ENCODE assay signal across 8 cellular contexts in the genomic region with DNA sequence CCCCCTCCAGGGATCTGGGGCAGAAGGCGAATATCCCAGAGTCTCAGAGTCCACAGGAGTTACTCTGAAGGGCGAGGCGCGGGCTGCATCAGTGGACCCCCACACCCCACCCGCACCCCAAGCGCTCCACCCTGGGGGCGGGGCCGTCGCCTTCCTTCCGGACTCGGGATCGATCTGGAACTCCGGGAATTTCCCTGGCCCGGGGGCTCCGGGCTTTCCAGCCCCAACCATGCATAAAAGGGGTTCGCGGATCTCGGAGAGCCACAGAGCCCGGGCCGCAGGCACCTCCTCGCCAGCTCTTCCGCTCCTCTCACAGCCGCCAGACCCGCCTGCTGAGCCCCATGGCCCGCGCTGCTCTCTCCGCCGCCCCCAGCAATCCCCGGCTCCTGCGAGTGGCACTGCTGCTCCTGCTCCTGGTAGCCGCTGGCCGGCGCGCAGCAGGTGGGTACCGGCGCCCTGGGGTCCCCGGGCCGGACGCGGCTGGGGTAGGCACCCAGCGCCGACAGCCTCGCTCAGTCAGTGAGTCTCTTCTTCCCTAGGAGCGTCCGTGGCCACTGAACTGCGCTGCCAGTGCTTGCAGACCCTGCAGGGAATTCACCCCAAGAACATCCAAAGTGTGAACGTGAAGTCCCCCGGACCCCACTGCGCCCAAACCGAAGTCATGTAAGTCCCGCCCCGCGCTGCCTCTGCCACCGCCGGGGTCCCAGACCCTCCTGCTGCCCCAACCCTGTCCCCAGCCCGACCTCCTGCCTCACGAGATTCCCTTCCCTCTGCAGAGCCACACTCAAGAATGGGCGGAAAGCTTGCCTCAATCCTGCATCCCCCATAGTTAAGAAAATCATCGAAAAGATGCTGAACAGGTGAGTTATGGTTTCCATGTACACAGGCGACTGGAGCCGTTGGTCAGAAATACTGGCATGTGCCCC. TPM values are rescaled to one million over a fixed set of nuclear protein-coding genes. Genes with fewer than 3 reads are reported as not detected.
DNase-seq lines count a peak whose midpoint lies in the region; ATAC-seq lines count a peak whose summit lies in the region.

TSS of gene CXCL1 (plus strand) at position 264 of the 926 bp plus-strand sequence. CDS start at position 342, 78 bp downstream.

- no peaks in the 10 kb centered on the region for H3K36me3 Mint-ChIP-seq in CD8-positive, alpha-beta memory T cell

- H3K27ac ChIP-seq in CD8-positive, alpha-beta memory T cell (ENCODE audit: low read depth, low read length) = no peak within 1 kb of the TSS

- POLR2A ChIA-PET in CD8-positive, alpha-beta memory T cell (lab: Charles Lee) = no interaction called here

- H3K27me3 ChIP-seq in H7 (ENCODE audit: control insufficient read depth, insufficient read depth, low read length) = peaks cover 16% of the 10 kb centered on the region
- H3K27me3 ChIP-seq in CD8-positive, alpha-beta memory T cell (ENCODE audit: insufficient read depth, low read length, poor library complexity, severe bottlenecking) = no peaks in the 10 kb centered on the region

- no peaks in the 10 kb centered on the region for H3K36me3 ChIP-seq in H7 (replicated peaks; ENCODE audit: control insufficient read depth, insufficient read depth, low read length)
- H3K36me3 ChIP-seq in CD8-positive, alpha-beta memory T cell (ENCODE audit: insufficient read depth, low read length) = no peaks in the 10 kb centered on the region

- peaks cover 0 to 6% (median 3%) of the 10 kb centered on the region in 5 donors for H3K9me3 Mint-ChIP-seq in CD8-positive, alpha-beta memory T cell

- no peaks in the 10 kb centered on the region for H3K4me1 ChIP-seq in CD8-positive, alpha-beta memory T cell (ENCODE audit: insufficient read depth, low read length)

- intact Hi-C loops in Right ventricle myocardium superior (cut with DNase I) = no loop called here
- intact Hi-C loops in posterior vena cava (cut with DNase I) = no loop called here

- peaks cover 13 to 14% of the 10 kb centered on the region in 2 donors for H3K27me3 Mint-ChIP-seq in CD8-positive, alpha-beta memory T cell

- peak; percentile 67 for DNase-seq in H7
- peak; percentile 26 for DNase-seq in SW480 (ENCODE audit: low spot score)
- peak; percentile 72 for DNase-seq in Right ventricle myocardium superior
- DNase-seq in posterior vena cava (ENCODE audit: low spot score) = peak; percentile 86
- no peak for DNase-seq in NCI-H446 (lab: John Stamatoyannopoulos, UW)
- DNase-seq in H4 (ENCODE audit: low spot score) = no peak
- no peak for DNase-seq in CD8-positive, alpha-beta memory T cell

- peak within 1 kb of the TSS; percentile 61 for H3K4me3 ChIP-seq in H7 (ENCODE audit: insufficient read depth, low read depth, low read length)
- H3K4me3 ChIP-seq in CD8-positive, alpha-beta memory T cell (ENCODE audit: low read length) = no peak within 1 kb of the TSS

- no peak within 1 kb of the TSS for H3K27ac Mint-ChIP-seq in CD8-positive, alpha-beta memory T cell

- CTCF ChIA-PET in CD8-positive, alpha-beta memory T cell (lab: Charles Lee) = no interaction called here

- no peaks in the 10 kb centered on the region for H3K9me3 ChIP-seq in CD8-positive, alpha-beta memory T cell (ENCODE audit: low read length)

- peak; percentile 79 for ATAC-seq in Right ventricle myocardium superior (ENCODE audit: poor library complexity)
- no peak for ATAC-seq in HG03342 (IDR thresholded peaks at IDR 0.05; ENCODE audit: unreplicated experiment)

- H3K4me3 Mint-ChIP-seq in CD8-positive, alpha-beta memory T cell = no peak within 1 kb of the TSS

- H3K4me1 Mint-ChIP-seq in CD8-positive, alpha-beta memory T cell = no peaks in the 10 kb centered on the region

RNA-seq across cellular contexts. Expression of gene CXCL1, which starts in this region (rescaled TPM):
- total RNA-seq in H7 (2014; rRNA removed; shearing (Covaris generic)) = not detected in 2 replicates
- 0.81 TPM for total RNA-seq in Right ventricle myocardium superior
- total RNA-seq in posterior vena cava = 1 to 10 TPM in 1 of 2 donors, under 1 TPM in 1; 0.74 to 2.2 TPM
- total RNA-seq in H4 (2014; rRNA removed; shearing (Covaris generic)) = not detected in 2 replicates
- total RNA-seq in CD8-positive, alpha-beta memory T cell = not detected
- polyA plus RNA-seq in CD8-positive, alpha-beta memory T cell = not detected

Comparison
In these comparisons a context has a peak if more than half of its experiments do, and no peak if none do; other contexts are left out.
1. Peak in DNase-seq and H3K4me3 ChIP-seq in H7; RNA of the gene not detected or under 1 TPM.
2. Peak in DNase-seq and ATAC-seq in Right ventricle myocardium superior; RNA of the gene not detected or under 1 TPM.
3. DNase-seq: peak in SW480 (single experiment) and posterior vena cava (single experiment); none in NCI-H446 (0 of 2), H4 (single experiment) and CD8-positive, alpha-beta memory T cell (0 of 5).